32 cellular contexts compared by ENCODE assay signal in the genomic region with DNA sequence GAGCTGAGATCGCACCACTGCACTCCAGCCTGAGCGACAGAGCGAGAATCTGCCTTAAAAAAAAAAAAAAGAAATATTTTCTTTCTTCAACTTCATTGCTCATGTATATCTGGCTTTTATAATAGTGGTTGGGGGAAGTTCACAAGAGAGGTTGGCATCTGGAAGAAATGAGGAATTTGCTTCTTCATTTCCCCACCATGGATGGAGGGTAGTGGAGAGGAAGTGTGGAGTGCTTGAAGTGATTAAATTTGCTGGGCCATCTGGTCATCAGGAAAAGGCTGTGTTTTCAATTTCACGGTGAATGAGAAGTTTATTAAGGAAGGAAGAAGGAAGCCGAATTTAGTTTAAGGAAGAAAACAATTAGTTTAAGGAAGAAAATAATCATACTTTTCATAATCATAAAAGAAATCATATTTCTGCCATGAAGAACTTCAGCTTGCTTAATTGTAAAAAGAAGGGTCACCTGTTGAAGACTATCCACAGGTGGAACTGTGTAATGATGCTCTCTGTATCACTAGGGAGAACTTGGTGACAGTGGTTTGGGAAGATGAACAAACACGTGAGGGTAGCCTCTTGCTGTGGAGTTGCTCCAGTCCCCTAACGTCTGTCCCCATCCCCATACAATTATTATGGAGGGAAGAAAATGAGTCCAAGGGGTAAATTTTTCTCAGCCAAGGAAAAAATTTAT.
"Had no signal": no experiment of that assay in that cellular context is flagged by ENCODE, and none has a peak within 500 bp of the region (broad histone marks: within the 10 kb centered on the region; RNA-seq: fewer than 3 reads in every experiment).

No MANE protein-coding gene starts in this region.

- H3K27me3 Mint-ChIP-seq: activated T-cell treated with anti-CD3 and anti-CD28 coated beads, Interleukin-2, amount 50 U/mL, for 24 hours had no signal

- H3K9me3 Mint-ChIP-seq: activated B cell treated with CpG ODN at 0.5 μM for 24 hours; activated CD4-positive, alpha-beta T cell treated with anti-CD3 and anti-CD28 coated beads, Interleukin-2, amount 10 ng/mL, durations not matched to agents 24 days and 14 days; activated naive CD4-positive, alpha-beta T cell treated with anti-CD3 and anti-CD28 coated beads, Interleukin-2, amount 50 U/mL, for 72 hours; activated T-cell treated with anti-CD3 and anti-CD28 coated beads, Interleukin-2, amount 50 U/mL, for 24 hours; activated T-helper 1 cell treated with anti-CD3 and anti-CD28 coated beads, Interleukin-12 subunit alpha, Interleukin-12 subunit beta, Interleukin-2, Interleukin-4 antibody, amounts not matched to agents 30 ng/mL and 10 ng/mL and 1 ng/mL, durations not matched to agents 14 hours and 24 hours and 36 hours had no signal

- H3K27ac ChIP-seq: cardiac muscle cell, KMS-11, RWPE1 had no signal

- H3K4me2 ChIP-seq: KMS-11 had no signal

- DNase-seq: activated B cell treated with CpG ODN at 0.5 μM for 24 hours; activated CD4-positive, alpha-beta T cell treated with anti-CD3 and anti-CD28 coated beads for 1 hour; activated CD4-positive, alpha-beta T cell treated with anti-CD3 and anti-CD28 coated beads, Interleukin-2, amount 10 ng/mL, durations not matched to agents 24 days and 14 days; activated CD4-positive, alpha-beta T cell treated with anti-CD3 and anti-CD28 coated beads, Interleukin-2, amount 50 U/mL, for 48 hours; activated CD8-positive, alpha-beta memory T cell treated with anti-CD3 and anti-CD28 coated beads, Interleukin-2, amount 10 ng/mL, durations not matched to agents 7 days and 5 days; activated effector memory CD4-positive, alpha-beta T cell treated with Interleukin-2 at 50 U/mL for 16 hours; activated naive CD4-positive, alpha-beta T cell; activated T-cell treated with anti-CD3 and anti-CD28 coated beads, Interleukin-2, amount 50 U/mL, for 24 hours; amygdala; brain microvascular endothelial cell; cerebellar nuclear complex; MG63; MV-4-11; NCI-H1092 treated with DMSO at 0.1 percent for 48 hours; NCI-H1417 treated with DMSO at 0.1 percent for 48 hours; NCI-H1694; NCI-H2029; NCI-H2107; NCI-H2171 treated with DMSO at 0.1 percent for 48 hours; NCI-H226; NCI-H69; NK-92 treated with Interleukin-12 subunit alpha and Interleukin-12 subunit beta, amount 100 ng/mL, for 24 hours; OCI-M1; SHP77 treated with DMSO at 0.1 percent for 48 hours; T-helper 17 cell; T-helper 9 cell had no signal

- H3K4me1 Mint-ChIP-seq: activated CD8-positive, alpha-beta memory T cell treated with anti-CD3 and anti-CD28 coated beads, Interleukin-2, amount 10 ng/mL, durations not matched to agents 7 days and 5 days had no signal

- H3K9ac ChIP-seq: KMS-11 had no signal

- H3K4me3 Mint-ChIP-seq: activated B cell treated with CpG ODN at 0.5 μM for 24 hours; activated CD4-positive, alpha-beta T cell treated with anti-CD3 and anti-CD28 coated beads, Interleukin-2, amount 10 ng/mL, durations not matched to agents 24 days and 14 days; activated CD8-positive, alpha-beta memory T cell treated with anti-CD3 and anti-CD28 coated beads, Interleukin-2, amount 10 ng/mL, durations not matched to agents 7 days and 5 days; activated T-cell treated with anti-CD3 and anti-CD28 coated beads, Interleukin-2, amount 50 U/mL, for 24 hours; activated T-helper 1 cell treated with anti-CD3 and anti-CD28 coated beads, Interleukin-12 subunit alpha, Interleukin-12 subunit beta, Interleukin-2, Interleukin-4 antibody, amounts not matched to agents 30 ng/mL and 10 ng/mL and 1 ng/mL, durations not matched to agents 14 hours and 24 hours and 36 hours; T-helper 17 cell had no signal

- H3K36me3 ChIP-seq: brain microvascular endothelial cell, cardiac muscle cell, MG63 had no signal

- H3K27ac Mint-ChIP-seq: activated B cell treated with CpG ODN at 0.5 μM for 24 hours; activated CD4-positive, alpha-beta T cell treated with anti-CD3 and anti-CD28 coated beads, Interleukin-2, amount 10 ng/mL, durations not matched to agents 24 days and 14 days; activated CD8-positive, alpha-beta memory T cell treated with anti-CD3 and anti-CD28 coated beads, Interleukin-2, amount 10 ng/mL, durations not matched to agents 7 days and 5 days; activated T-cell treated with anti-CD3 and anti-CD28 coated beads, Interleukin-2, amount 50 U/mL, for 24 hours; activated T-helper 1 cell treated with anti-CD3 and anti-CD28 coated beads, Interleukin-12 subunit alpha, Interleukin-12 subunit beta, Interleukin-2, Interleukin-4 antibody, amounts not matched to agents 30 ng/mL and 10 ng/mL and 1 ng/mL, durations not matched to agents 14 hours and 24 hours and 36 hours; T-helper 17 cell had no signal

- H3K36me3 Mint-ChIP-seq: activated CD8-positive, alpha-beta memory T cell treated with anti-CD3 and anti-CD28 coated beads, Interleukin-2, amount 10 ng/mL, durations not matched to agents 7 days and 5 days; activated naive CD4-positive, alpha-beta T cell treated with anti-CD3 and anti-CD28 coated beads, Interleukin-2, amount 50 U/mL, for 72 hours had no signal

- H3K4me3 ChIP-seq: cardiac muscle cell, MG63 had no signal

- H3K9me3 ChIP-seq: MG63 had no signal

- H3K27me3 ChIP-seq: brain microvascular endothelial cell, cardiac muscle cell, MG63 had no signal

- FAIRE-seq: TTC549 had no signal
